ENCODE assay signal across 19 cellular contexts in the genomic region with DNA sequence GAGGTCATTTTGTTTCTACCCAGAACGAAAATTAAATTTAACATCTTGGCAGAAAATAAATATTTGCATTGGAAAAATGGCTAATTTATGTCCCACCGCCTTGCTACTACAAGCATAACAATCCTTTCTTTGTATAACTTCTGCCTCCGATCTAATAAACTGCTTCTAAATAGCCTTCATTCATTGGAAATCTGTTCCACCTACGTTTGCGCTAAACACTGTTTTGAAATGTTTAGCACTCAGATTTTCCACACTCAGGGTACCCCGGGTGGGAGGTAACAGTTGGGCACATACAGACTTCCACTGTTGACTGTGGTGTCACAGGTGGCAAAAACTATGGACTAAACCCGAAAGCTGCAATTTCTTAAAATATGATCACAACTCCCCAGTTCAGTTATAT.
DNase-seq lines count a peak whose midpoint lies in the region; ATAC-seq and TF ChIP-seq lines count a peak whose summit lies in the region.
"Had no signal": no experiment of that assay in that cellular context is flagged by ENCODE, and none has a peak within 500 bp of the region (broad histone marks: within the 10 kb centered on the region; RNA-seq: fewer than 3 reads in every experiment).

No MANE protein-coding gene starts in this region.

- H3K79me2 ChIP-seq in hepatocyte = peaks cover 21% of the 10 kb centered on the region

- H3K27ac Mint-ChIP-seq in Caco-2 (ENCODE audit: unreplicated experiment) = peak overlapping the region; percentile 64
- H3K27ac Mint-ChIP-seq: B cell had no signal

- no peaks in the 10 kb centered on the region for H4K20me1 ChIP-seq in hepatocyte (ENCODE audit: insufficient read depth, poor library complexity, severe bottlenecking)

- H3K36me3 ChIP-seq in Caco-2 (ENCODE audit: control insufficient read depth, insufficient read depth, low read length) (peaks cover 8% of the 10 kb centered on the region), hepatocyte (replicated peaks; ENCODE audit: insufficient read depth, low read depth) (no peaks in the 10 kb centered on the region)
- H3K36me3 ChIP-seq: Peyer's patch had no signal

- H3K27ac ChIP-seq in hepatocyte = peak overlapping the region; percentile 86
- H3K27ac ChIP-seq: Peyer's patch, SK-N-MC had no signal

- no peaks in the 10 kb centered on the region for H3K9me3 Mint-ChIP-seq in Caco-2 (ENCODE audit: unreplicated experiment)

- intact Hi-C loops in Caco-2 (cut with micrococcal nuclease; ENCODE audit: unreplicated experiment) = loop anchor here (2.0 to 10.0 kb wide), 6 partner anchors 65 to 557 kb away; no protein-coding TSS in a partner anchor
- intact Hi-C loops in sciatic nerve (cut with DNase I) = no loop called here

- H3K27me3 Mint-ChIP-seq in Caco-2 (ENCODE audit: insufficient read depth, unreplicated experiment) = no peaks in the 10 kb centered on the region
- H3K27me3 Mint-ChIP-seq: B cell had no signal

- TF ChIP-seq CTCF in Caco-2 (IDR thresholded peaks at IDR 0.05; ENCODE audit: insufficient read depth in 1 of 2, low read depth in 1 of 2, low read length in 1 of 2, severe bottlenecking in 1 of 2, unreplicated experiment in 1 of 2) (no peak), hepatocyte (IDR thresholded peaks at IDR 0.05; ENCODE audit: poor library complexity) (no peak)

- DNase-seq in Caco-2 (no peak), SK-MEL-5 (ENCODE audit: low read depth, low spot score) (peak; percentile 48), hepatocyte (ENCODE audit: low spot score) (no peak), sciatic nerve (ENCODE audit: low spot score) (no peak)
- DNase-seq: EL; GOT3; IMR-90; NCI-H146; NCI-H2029 treated with DMSO at 0.1 percent for 48 hours; NCI-H2171; NCI-H748 treated with DMSO at 0.1 percent for 48 hours; NK-92 treated with Interleukin-12 subunit alpha and Interleukin-12 subunit beta, amount 100 ng/mL, for 24 hours; Peyer's patch had no signal

- peaks cover 32% of the 10 kb centered on the region for H3K4me1 Mint-ChIP-seq in Caco-2 (ENCODE audit: low read depth, unreplicated experiment)
- H3K4me1 Mint-ChIP-seq: B cell had no signal

- H3K9me2 ChIP-seq in hepatocyte (replicated peaks; ENCODE audit: insufficient read depth) = no peaks in the 10 kb centered on the region

- no peaks in the 10 kb centered on the region for H3K9me3 ChIP-seq in Caco-2
- no peaks in the 10 kb centered on the region for H3K9me3 ChIP-seq in hepatocyte (ENCODE audit: low read depth)
- H3K9me3 ChIP-seq: Peyer's patch had no signal

- in situ Hi-C loops in SK-MEL-5 (cut with HindIII; ENCODE audit: low pct_unique_long_range_greater_than_20kb, low sequenced_read_pairs) = no loop called here

- H3K36me3 Mint-ChIP-seq in Caco-2 (ENCODE audit: insufficient read depth, unreplicated experiment) = peaks cover 98% of the 10 kb centered on the region

- 63% methylated on average over 7 of the region's 7 CpGs for WGBS in hepatocyte (ENCODE audit: low lambda C conversion rate, missing lambda C conversion rate)

- H3K27me3 ChIP-seq in Caco-2 (replicated peaks; ENCODE audit: control insufficient read depth, insufficient read depth, low read length) (no peaks in the 10 kb centered on the region), hepatocyte (no peaks in the 10 kb centered on the region)
- H3K27me3 ChIP-seq: Peyer's patch had no signal

- H3K4me3 ChIP-seq in Caco-2 (ENCODE audit: low read depth, low read length) (no peak overlapping the region), hepatocyte (no peak overlapping the region)
- H3K4me3 ChIP-seq: Peyer's patch, SK-N-MC had no signal

- ATAC-seq in sciatic nerve (peak; percentile 23), GM21717 (IDR thresholded peaks at IDR 0.05; ENCODE audit: unreplicated experiment) (no peak), HG03571 (IDR thresholded peaks at IDR 0.05; ENCODE audit: unreplicated experiment) (no peak), HG02763 (IDR thresholded peaks at IDR 0.05; ENCODE audit: unreplicated experiment) (no peak), HG02840 (IDR thresholded peaks at IDR 0.05; ENCODE audit: low FRiP score, unreplicated experiment) (no peak)

- CTCF ChIA-PET in Caco-2 (lab: Charles Lee) = no interaction called here

- BruUV-seq in Caco-2 (replicated peaks; lab: Mats Ljungman, UMichigan) = no TSS peak

- H2AFZ ChIP-seq in hepatocyte = no peak overlapping the region

- no peak overlapping the region for H3K4me2 ChIP-seq in hepatocyte

- POLR2A ChIA-PET in Caco-2 (lab: Charles Lee) = no interaction called here

- H3K4me3 Mint-ChIP-seq in Caco-2 (ENCODE audit: unreplicated experiment) = no peak overlapping the region
- H3K4me3 Mint-ChIP-seq: B cell had no signal

- peaks cover 43% of the 10 kb centered on the region for H3K4me1 ChIP-seq in Caco-2
- peaks cover 5% of the 10 kb centered on the region for H3K4me1 ChIP-seq in hepatocyte (ENCODE audit: insufficient read depth)
- H3K4me1 ChIP-seq: Peyer's patch had no signal
